32 cellular contexts compared by ENCODE assay signal in genomic region chr1:2520806-2521205, GRCh38. TPM values are rescaled to one million over a fixed set of nuclear protein-coding genes. Genes with fewer than 3 reads are reported as not detected.
"Had no signal": no experiment of that assay in that cellular context is flagged by ENCODE, and none has a peak within 500 bp of the region (broad histone marks: within the 10 kb centered on the region; RNA-seq: fewer than 3 reads in every experiment).

No MANE protein-coding gene starts in this region.

- H3K4me3 ChIP-seq: adrenal gland, cardiac muscle cell had no signal

- ATAC-seq: activated naive CD4-positive, alpha-beta T cell treated with anti-CD3 and anti-CD28 coated beads, Interleukin-2, amount 50 U/mL, for 72 hours; activated T-cell treated with anti-CD3 and anti-CD28 coated beads, Interleukin-2, amount 50 U/mL, for 4 hours; activated T-cell treated with anti-CD3 and anti-CD28 coated beads, Interleukin-2, amount 50 U/mL, for 72 hours; activated T-helper 17 cell treated with anti-CD3 and anti-CD28 coated beads, Interleukin-2, amount 50 U/mL, for 72 hours had no signal

- H3K9me3 ChIP-seq: adrenal gland had no signal

- H3K27ac ChIP-seq: adrenal gland, VCaP had no signal

- FAIRE-seq: bronchial epithelial cell, TTC549 had no signal

- H3K27me3 ChIP-seq: adrenal gland, cardiac muscle cell had no signal

- DNase-seq: activated B cell treated with CpG ODN at 0.5 μM for 24 hours; activated CD4-positive, alpha-beta memory T cell treated with anti-CD3 and anti-CD28 coated beads for 36 hours; activated CD4-positive, alpha-beta T cell treated with anti-CD3 and anti-CD28 coated beads for 4 hours; activated CD4-positive, alpha-beta T cell treated with anti-CD3 and anti-CD28 coated beads, Interleukin-2, amount 10 ng/mL, durations not matched to agents 24 days and 14 days; activated CD4-positive, alpha-beta T cell treated with anti-CD3 and anti-CD28 coated beads, Interleukin-2, amount 50 U/mL, for 1 hour; activated CD4-positive, alpha-beta T cell treated with anti-CD3 and anti-CD28 coated beads, Interleukin-2, amount 50 U/mL, for 4 hours; activated CD4-positive, CD25-positive, alpha-beta regulatory T cell treated with anti-CD3 and anti-CD28 coated beads, Interleukin-2, amount 50 U/mL, for 72 hours; activated CD8-positive, alpha-beta memory T cell treated with anti-CD3 and anti-CD28 coated beads, Interleukin-2, amount 50 U/mL, for 4 hours; activated effector memory CD4-positive, alpha-beta T cell treated with anti-CD3 and anti-CD28 coated beads, Interleukin-2, amount 50 U/mL, for 16 hours; activated gamma-delta T cell treated with Interleukin-2 at 50 U/mL for 16 hours; activated naive CD4-positive, alpha-beta T cell; activated naive CD4-positive, alpha-beta T cell treated with anti-CD3 and anti-CD28 coated beads for 36 hours; activated naive CD4-positive, alpha-beta T cell treated with anti-CD3 and anti-CD28 coated beads, Interleukin-2, amount 50 U/mL, for 16 hours; activated naive CD8-positive, alpha-beta T cell treated with anti-CD3 and anti-CD28 coated beads for 36 hours; activated T-cell treated with anti-CD3 and anti-CD28 coated beads for 4 hours; activated T-cell treated with anti-CD3 and anti-CD28 coated beads, Interleukin-2, amount 50 U/mL, for 1 hour; activated T-cell treated with anti-CD3 and anti-CD28 coated beads, Interleukin-2, amount 50 U/mL, for 4 hours; activated T-cell treated with anti-CD3 and anti-CD28 coated beads, Interleukin-2, amount 50 U/mL, for 72 hours; adrenal gland; amniotic stem cell; aorta; central memory CD4-positive, alpha-beta T cell; T-helper 1 cell; T-helper 2 cell; T-helper 9 cell had no signal

RNA-seq across cellular contexts. Expression of gene HES5, which starts 9.3 kb away (rescaled TPM):
- total RNA-seq: activated B cell treated with CpG ODN at 0.5 μM for 24 hours; activated CD4-positive, alpha-beta T cell treated with anti-CD3 and anti-CD28 coated beads, Interleukin-2, amount 10 ng/mL, durations not matched to agents 24 days and 14 days; activated naive CD4-positive, alpha-beta T cell treated with anti-CD3 and anti-CD28 coated beads for 36 hours; activated T-cell treated with anti-CD3 and anti-CD28 coated beads, Interleukin-2, amount 50 U/mL, for 4 hours; activated T-helper 1 cell treated with anti-CD3 and anti-CD28 coated beads, Interleukin-12 subunit alpha, Interleukin-12 subunit beta, Interleukin-2, Interleukin-4 antibody, amounts not matched to agents 30 ng/mL and 10 ng/mL and 1 ng/mL, durations not matched to agents 14 hours and 24 hours and 36 hours; activated T-helper 17 cell treated with anti-CD3 and anti-CD28 coated beads, Interleukin-2, amount 50 U/mL, for 72 hours; adrenal gland; cardiac muscle cell had no signal
- polyA plus RNA-seq: adrenal gland, aorta, cardiac muscle cell had no signal

RNA-seq across cellular contexts. Expression of gene PLCH2, which starts 44.7 kb away (rescaled TPM):
- polyA plus RNA-seq: aorta had no signal
